8 cellular contexts compared by ENCODE assay signal in the genomic region with DNA sequence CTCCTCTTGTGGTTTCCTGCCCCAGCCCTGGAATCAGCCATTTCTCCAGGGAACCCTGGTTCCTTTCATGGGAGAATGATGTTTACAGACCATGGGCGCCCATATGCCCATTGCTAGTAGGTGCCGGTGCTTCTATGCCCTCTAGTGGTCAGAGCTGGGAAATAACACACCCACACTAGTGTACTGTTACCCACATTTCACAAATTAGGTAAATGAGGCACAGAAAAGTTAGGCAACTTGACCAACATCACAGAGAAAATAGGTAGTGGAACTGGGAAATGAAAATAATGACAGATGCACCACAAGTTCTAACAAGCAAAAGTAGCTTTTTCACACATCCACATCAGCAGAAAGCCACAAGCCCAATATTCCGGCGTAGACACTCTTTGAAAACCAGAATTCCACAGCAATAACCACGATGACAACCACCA. TPM values are rescaled to one million over a fixed set of nuclear protein-coding genes. Genes with fewer than 3 reads are reported as not detected.
DNase-seq lines count a peak whose midpoint lies in the region; ATAC-seq and TF ChIP-seq lines count a peak whose summit lies in the region.

No MANE protein-coding gene starts in this region.

- no peaks in the 10 kb centered on the region for H3K36me3 ChIP-seq in right lobe of liver

- TF ChIP-seq CTCF in VCaP (conservative IDR thresholded peaks at IDR 0.05) (peak; percentile 94), right lobe of liver (IDR thresholded peaks at IDR 0.05) (peak; percentile 62 to 88 (median 80))

- WGBS in right lobe of liver (ENCODE audit: insufficient coverage, low coverage, low lambda C conversion rate, missing lambda C conversion rate) = 30% methylated on average over 5 of the region's 5 CpGs

- no peaks in the 10 kb centered on the region for H3K4me1 ChIP-seq in right lobe of liver

- intact Hi-C loops in Right ventricle myocardium inferior (cut with DNase I) = no loop called here
- intact Hi-C loops in cardiac septum (cut with DNase I) = no loop called here
- intact Hi-C loops in right lobe of liver (cut with DNase I) = no loop called here

- no peaks in the 10 kb centered on the region for H3K9me3 ChIP-seq in right lobe of liver

- DNase-seq in Right ventricle myocardium inferior (ENCODE audit: missing footprints) (no peak), cardiac septum (ENCODE audit: low spot score) (no peak), NCI-H2029 treated with DMSO at 0.1 percent for 48 hours (lab: John Stamatoyannopoulos, UW) (peak; percentile 54), right lobe of liver (peak in 1 of 3 donors; percentile 38)
- peak; percentile 48 for DNase-seq in central memory CD4-positive, alpha-beta T cell
- peak; percentile 27 to 32 for DNase-seq in stimulated activated CD8-positive, alpha-beta memory T cell treated with anti-CD3 and anti-CD28 coated beads, Interleukin-4, amount 100 ng/mL, for 1 hour (ENCODE audit: low read depth in 2 of 2, low spot score in 1 of 2)

- no peak for TF ChIP-seq POLR2A in right lobe of liver (IDR thresholded peaks at IDR 0.05)

- H3K27ac ChIP-seq in VCaP (no peak overlapping the region), right lobe of liver (no peak overlapping the region)

- H3K4me3 ChIP-seq in right lobe of liver = no peak overlapping the region

- H3K27me3 ChIP-seq in right lobe of liver = no peaks in the 10 kb centered on the region

- ATAC-seq in Right ventricle myocardium inferior (peak; percentile 72), right lobe of liver (peak; percentile 83 to 87 (median 84)), GM18858 (IDR thresholded peaks at IDR 0.05; ENCODE audit: unreplicated experiment) (no peak)

RNA-seq across cellular contexts. Expression of gene CEACAM3, which starts 1.3 kb away (rescaled TPM):
- 0.32 TPM for total RNA-seq in Right ventricle myocardium inferior
- 0.97 TPM for total RNA-seq in cardiac septum
- total RNA-seq in right lobe of liver = under 1 TPM; 0.42 to 0.73 (median 0.51) TPM

RNA-seq across cellular contexts. Expression of gene CEACAM6, which starts 39.7 kb away (rescaled TPM):
- total RNA-seq in Right ventricle myocardium inferior (not detected), cardiac septum (0.16 TPM), right lobe of liver (under 1 TPM in 4 of 6 experiments, not detected in 2; 0.18 to 0.44 (median 0.23) TPM)

RNA-seq across cellular contexts. Expression of gene LYPD4, which starts 49.4 kb away (rescaled TPM):
- total RNA-seq in Right ventricle myocardium inferior = not detected
- not detected for total RNA-seq in cardiac septum
- not detected for total RNA-seq in right lobe of liver

RNA-seq across cellular contexts. Expression of gene DMRTC2, which starts 49.8 kb away (rescaled TPM):
- not detected for total RNA-seq in Right ventricle myocardium inferior
- not detected for total RNA-seq in cardiac septum
- total RNA-seq in right lobe of liver = not detected

Comparison
In these comparisons a context has a peak if more than half of its experiments do, and no peak if none do; other contexts are left out.
1. DNase-seq: peak in NCI-H2029 treated with DMSO at 0.1 percent for 48 hours (single experiment), central memory CD4-positive, alpha-beta T cell (single experiment) and stimulated activated CD8-positive, alpha-beta memory T cell treated with anti-CD3 and anti-CD28 coated beads, Interleukin-4, amount 100 ng/mL, for 1 hour (2 of 2); none in Right ventricle myocardium inferior (single experiment) and cardiac septum (single experiment).